In the genomic region with DNA sequence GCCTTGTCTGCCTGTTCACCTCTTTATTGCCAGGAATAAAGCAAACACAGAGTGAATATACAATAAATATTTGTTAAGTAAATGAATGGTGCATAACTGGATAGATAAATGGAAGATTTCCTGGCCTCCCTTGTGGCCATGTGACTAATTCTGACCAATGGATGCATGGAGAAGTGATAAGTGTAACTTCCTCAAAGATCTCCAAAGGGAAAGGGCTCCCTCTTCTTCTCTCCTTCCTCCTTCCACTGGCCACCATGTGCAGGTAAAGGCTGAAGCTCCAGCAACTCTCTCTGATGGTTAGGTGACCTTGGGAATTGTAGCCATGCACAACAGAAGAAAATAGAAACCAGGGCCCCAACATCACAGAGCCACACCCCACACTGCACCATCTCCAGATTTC, we compare ENCODE assay signal across 20 cellular contexts.
DNase-seq lines count a peak whose midpoint lies in the region; ATAC-seq, FAIRE-seq and TF ChIP-seq lines count a peak whose summit lies in the region.
"Had no signal": no experiment of that assay in that cellular context is flagged by ENCODE, and none has a peak within 500 bp of the region (broad histone marks: within the 10 kb centered on the region; RNA-seq: fewer than 3 reads in every experiment).

No MANE protein-coding gene starts in this region.

- H4K20me1 ChIP-seq in OCI-LY3 (ENCODE audit: insufficient read depth, low read length) = no peaks in the 10 kb centered on the region
- no peaks in the 10 kb centered on the region for H4K20me1 ChIP-seq in H1 (replicated peaks in 1 of 2; ENCODE audit: control insufficient read depth in 1 of 2, insufficient read depth in 2 of 2, low read length in 2 of 2)

- no peaks in the 10 kb centered on the region for H3K27me3 ChIP-seq in OCI-LY3 (ENCODE audit: low read depth, low read length)
- no peaks in the 10 kb centered on the region; a peak in 1 of 7 replicates for H3K27me3 ChIP-seq in H1 (replicated peaks in 1 of 4; ENCODE audit: control insufficient read depth in 3 of 4, extremely low read depth in 1 of 4, insufficient read depth in 3 of 4, low read length in 3 of 4)
- no peaks in the 10 kb centered on the region for H3K27me3 ChIP-seq in suprapubic skin
- H3K27me3 ChIP-seq: BLaER1 had no signal

- CTCF ChIA-PET in H1 (lab: Charles Lee; ENCODE audit: partially characterized antibody) = interaction anchor here (0.7 to 1.0 kb wide), 3 partner anchors 11 to 1991 kb away, joined by 3 read pairs; no protein-coding TSS in a partner anchor

- H3K18ac ChIP-seq in H1 (ENCODE audit: extremely low read depth, low read length) = no peak overlapping the region

- H3K9me3 Mint-ChIP-seq in effector memory CD8-positive, alpha-beta T cell = no peaks in the 10 kb centered on the region

- no peaks in the 10 kb centered on the region for H3K23me2 ChIP-seq in H1 (ENCODE audit: low read depth, low read length)

- no peak overlapping the region for H3K56ac ChIP-seq in H1 (replicated peaks; ENCODE audit: insufficient read length, low read depth, low read length)

- H2BK15ac ChIP-seq in H1 (ENCODE audit: low read length) = no peak overlapping the region

- H2BK20ac ChIP-seq in H1 (ENCODE audit: low read length) = no peak overlapping the region

- H3K4me2 ChIP-seq in OCI-LY3 (ENCODE audit: low read length) = peak overlapping the region; percentile 85; the same call in 1 of the 2 replicates
- no peak overlapping the region for H3K4me2 ChIP-seq in H1 (ENCODE audit: insufficient read depth in 1 of 2, low read depth in 2 of 2, low read length in 2 of 2)
- H3K4me2 ChIP-seq: BLaER1 had no signal

- no peak for TF ChIP-seq EP300 in H1 (IDR thresholded peaks at IDR 0.05; ENCODE audit: borderline replicate concordance in 1 of 2, low read depth in 2 of 2, low read length in 2 of 2)
- TF ChIP-seq EP300 in suprapubic skin (IDR thresholded peaks at IDR 0.05) = no peak

- no peak overlapping the region for H2BK5ac ChIP-seq in H1 (ENCODE audit: low read depth, low read length)

- H3K4me1 ChIP-seq in OCI-LY3 (ENCODE audit: low read length) = peaks cover 23% of the 10 kb centered on the region
- H3K4me1 ChIP-seq in H1 (replicated peaks in 1 of 4; ENCODE audit: control insufficient read depth in 3 of 4, insufficient read depth in 4 of 4, low read length in 3 of 4) = peaks cover 0 to 3% (median under 1%) of the 10 kb centered on the region in 4 experiments; a peak in 3 of 7 replicates
- H3K4me1 ChIP-seq in suprapubic skin = peaks cover 8% of the 10 kb centered on the region
- H3K4me1 ChIP-seq: Caco-2 had no signal

- H3K4ac ChIP-seq in H1 (replicated peaks; ENCODE audit: insufficient read length, low read depth, low read length) = no peak overlapping the region

- H3K36me3 Mint-ChIP-seq in effector memory CD8-positive, alpha-beta T cell (ENCODE audit: insufficient read depth) = no peaks in the 10 kb centered on the region
- H3K36me3 Mint-ChIP-seq: CD8-positive, alpha-beta memory T cell had no signal

- H3K9ac ChIP-seq in OCI-LY3 (ENCODE audit: low read length) = no peak overlapping the region
- no peak overlapping the region for H3K9ac ChIP-seq in H1 (replicated peaks in 1 of 4; ENCODE audit: extremely low read depth in 1 of 4, low read depth in 3 of 4, low read length in 3 of 4)
- H3K9ac ChIP-seq: BLaER1 had no signal

- no peak overlapping the region for H2BK12ac ChIP-seq in H1 (ENCODE audit: low read depth, low read length)

- TF ChIP-seq POLR2A in H1 (IDR thresholded peaks at IDR 0.05; ENCODE audit: control extremely low read depth in 1 of 2, low read depth in 2 of 2, low read length in 2 of 2) (no peak), suprapubic skin (IDR thresholded peaks at IDR 0.05) (no peak)

- H3K27ac ChIP-seq in OCI-LY3 (ENCODE audit: low read length) = no peak overlapping the region
- H3K27ac ChIP-seq in H1 (ENCODE audit: low read depth, low read length) = no peak overlapping the region
- H3K27ac ChIP-seq in suprapubic skin = no peak overlapping the region
- H3K27ac ChIP-seq: BLaER1 had no signal

- TF ChIP-seq CTCF in OCI-LY3 (IDR thresholded peaks at IDR 0.05; ENCODE audit: low read depth, low read length) (no peak), H1 (IDR thresholded peaks at IDR 0.05; ENCODE audit: control extremely low read depth in 1 of 3, insufficient read depth in 1 of 3, low read depth in 1 of 3, low read length in 3 of 3) (no peak), suprapubic skin (IDR thresholded peaks at IDR 0.05) (no peak)

- ATAC-seq in GM18868 (IDR thresholded peaks at IDR 0.05; ENCODE audit: unreplicated experiment) (no peak), HG02981 (IDR thresholded peaks at IDR 0.05; ENCODE audit: unreplicated experiment) (no peak)
- no peak for ATAC-seq in effector memory CD8-positive, alpha-beta T cell (replicated peaks)
- ATAC-seq: HCT116 had no signal

- no peaks in the 10 kb centered on the region for H3K79me1 ChIP-seq in H1 (ENCODE audit: low read depth, low read length)

- H3K4me3 ChIP-seq in OCI-LY3 (ENCODE audit: low read length) = no peak overlapping the region
- no peak overlapping the region for H3K4me3 ChIP-seq in H1 (ENCODE audit: extremely low read depth in 1 of 4, insufficient read depth in 2 of 4, low read depth in 3 of 4, low read length in 4 of 4)
- no peak overlapping the region for H3K4me3 ChIP-seq in suprapubic skin
- H3K4me3 ChIP-seq: BLaER1 had no signal

- TF ChIP-seq RAD21 in H1 (IDR thresholded peaks at IDR 0.05 in 1 of 2, conservative IDR thresholded peaks at IDR 0.05 in 1 of 2; ENCODE audit: low read depth in 2 of 2, low read length in 2 of 2) = no peak

- H3K14ac ChIP-seq in H1 (ENCODE audit: insufficient read length) = no peak overlapping the region

- no peak overlapping the region for H3K4me3 Mint-ChIP-seq in effector memory CD8-positive, alpha-beta T cell
- H3K4me3 Mint-ChIP-seq: CD8-positive, alpha-beta memory T cell had no signal

- H4K8ac ChIP-seq in H1 (ENCODE audit: extremely low read depth, insufficient read depth, low read length) = no peak overlapping the region

- POLR2A ChIA-PET in H1 (lab: Charles Lee; ENCODE audit: partially characterized antibody) = no interaction called here

- no peak for FAIRE-seq in H1 (lab: Jason Lieb, UNC)
- FAIRE-seq: G401.6, GM12891, GM19239, H54 had no signal

- H3K9me3 ChIP-seq in OCI-LY3 (ENCODE audit: insufficient read depth, low read length) (no peaks in the 10 kb centered on the region), H1 (ENCODE audit: insufficient read depth in 2 of 2, low read depth in 1 of 2, low read length in 1 of 2) (no peaks in the 10 kb centered on the region), suprapubic skin (no peaks in the 10 kb centered on the region)
- H3K9me3 ChIP-seq: BLaER1, Caco-2 had no signal

- no peak overlapping the region for H3K27ac Mint-ChIP-seq in effector memory CD8-positive, alpha-beta T cell

- no peak overlapping the region for H4K5ac ChIP-seq in H1 (ENCODE audit: insufficient read length, low read depth, low read length)

- no peak overlapping the region for H3K23ac ChIP-seq in H1 (ENCODE audit: insufficient read length)

- H3K36me3 ChIP-seq in OCI-LY3 (replicated peaks; ENCODE audit: low read depth, low read length) = peaks cover 6% of the 10 kb centered on the region
- no peaks in the 10 kb centered on the region for H3K36me3 ChIP-seq in H1 (ENCODE audit: control insufficient read depth in 2 of 4, insufficient read depth in 4 of 4, low read length in 3 of 4)
- no peaks in the 10 kb centered on the region for H3K36me3 ChIP-seq in suprapubic skin

- no peaks in the 10 kb centered on the region for H3K79me2 ChIP-seq in OCI-LY3 (ENCODE audit: low read length)
- H3K79me2 ChIP-seq in H1 (ENCODE audit: control insufficient read depth in 1 of 2, insufficient read depth in 2 of 2, low read length in 2 of 2) = no peaks in the 10 kb centered on the region

- H2AFZ ChIP-seq in OCI-LY3 (ENCODE audit: low read depth, low read length) = no peak overlapping the region
- H2AFZ ChIP-seq in H1 (ENCODE audit: low read length) = peak overlapping the region; percentile 76; the same call in 1 of the 2 replicates

- no peaks in the 10 kb centered on the region for H3K4me1 Mint-ChIP-seq in effector memory CD8-positive, alpha-beta T cell (ENCODE audit: low read depth in 2 of 2)
- H3K4me1 Mint-ChIP-seq: CD8-positive, alpha-beta memory T cell had no signal

- no peak overlapping the region for H2AK5ac ChIP-seq in H1 (ENCODE audit: low read depth, low read length)

- no peak overlapping the region for H4K91ac ChIP-seq in H1 (replicated peaks; ENCODE audit: insufficient read length, low read length)

- peak; percentile 13 for DNase-seq in DMS153 (lab: John Stamatoyannopoulos, UW)
- DNase-seq in DMS153 treated with DMSO at 0.1 percent for 48 hours (lab: John Stamatoyannopoulos, UW; ENCODE audit: unreplicated experiment) = no peak
- no peak for DNase-seq in H1 (ENCODE audit: low read depth in 1 of 2, low spot score in 2 of 2)
- no peak for DNase-seq in suprapubic skin (ENCODE audit: low spot score in 2 of 2)
- no peak for DNase-seq in effector memory CD8-positive, alpha-beta T cell
- DNase-seq: 8988T; AML-193; Caco-2; CD8-positive, alpha-beta memory T cell; DMS79 treated with DMSO at 0.1 percent for 48 hours; EL had no signal

- no peak overlapping the region for H2BK120ac ChIP-seq in H1 (replicated peaks; ENCODE audit: low read depth, low read length)

- H3K27me3 Mint-ChIP-seq in effector memory CD8-positive, alpha-beta T cell = peaks cover 19 to 37% of the 10 kb centered on the region in 2 donors

TF ChIP-seq in H1, 55 proteins besides CTCF, POLR2A, EP300 and RAD21 (continues in another document):
- TF ChIP-seq CBX8 (IDR thresholded peaks at IDR 0.05; ENCODE audit: borderline replicate concordance, low read depth, low read length) = no peak
- no peak for TF ChIP-seq GTF2F1 (IDR thresholded peaks at IDR 0.05; ENCODE audit: borderline replicate concordance, low read depth, low read length)
- TF ChIP-seq, protein P1, sequence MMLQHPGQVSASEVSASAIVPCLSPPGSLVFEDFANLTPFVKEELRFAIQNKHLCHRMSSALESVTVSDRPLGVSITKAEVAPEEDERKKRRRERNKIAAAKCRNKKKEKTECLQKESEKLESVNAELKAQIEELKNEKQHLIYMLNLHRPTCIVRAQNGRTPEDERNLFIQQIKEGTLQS (IDR thresholded peaks at IDR 0.05; ENCODE audit: insufficient read depth, low read depth, low read length) = no peak
- no peak for TF ChIP-seq SIRT6 (IDR thresholded peaks at IDR 0.05; ENCODE audit: low read length)
- TF ChIP-seq NANOG (IDR thresholded peaks at IDR 0.05; ENCODE audit: insufficient read depth, low read depth, low read length, poor library complexity, severe bottlenecking) = no peak
- TF ChIP-seq TAF1 (IDR thresholded peaks at IDR 0.05; ENCODE audit: low read depth, low read length) = no peak
- TF ChIP-seq SP4 (IDR thresholded peaks at IDR 0.05; ENCODE audit: low read length) = no peak
- no peak for TF ChIP-seq NRF1 (IDR thresholded peaks at IDR 0.05; ENCODE audit: low read depth, low read length)
- no peak for TF ChIP-seq CBX5 (IDR thresholded peaks at IDR 0.05; ENCODE audit: low read depth, low read length)
- no peak for TF ChIP-seq RNF2 (IDR thresholded peaks at IDR 0.05; ENCODE audit: borderline replicate concordance, low read depth, low read length, missing control alignments, poor library complexity, severe bottlenecking)
- no peak for TF ChIP-seq JUND (IDR thresholded peaks at IDR 0.05; ENCODE audit: low read length)
- TF ChIP-seq HDAC2 (IDR thresholded peaks at IDR 0.05; ENCODE audit: borderline replicate concordance in 1 of 2, low read depth in 2 of 2, low read length in 2 of 2) = no peak
